In the genomic region with DNA sequence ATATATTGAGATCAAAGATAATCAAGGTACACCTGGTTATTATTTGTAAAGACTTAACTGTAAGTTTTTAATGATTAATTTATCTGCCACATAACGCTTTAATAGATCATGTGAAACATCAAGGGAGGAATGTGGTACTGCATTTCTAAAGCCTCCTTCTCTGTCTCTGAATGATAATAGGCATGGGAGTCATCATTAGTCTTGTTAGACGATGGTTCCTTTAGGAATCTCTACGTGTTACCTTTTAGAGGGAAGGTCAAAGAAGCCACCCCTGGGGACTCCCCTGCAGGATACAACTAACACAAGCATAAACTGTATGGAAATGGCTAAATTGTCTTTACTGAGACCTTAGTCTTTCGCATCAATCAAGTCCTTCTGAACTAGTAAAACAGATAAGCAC, we compare ENCODE assay signal across 15 cellular contexts.
DNase-seq lines count a peak whose midpoint lies in the region; TF ChIP-seq lines count a peak whose summit lies in the region.
"Had no signal": no experiment of that assay in that cellular context is flagged by ENCODE, and none has a peak within 500 bp of the region (broad histone marks: within the 10 kb centered on the region; RNA-seq: fewer than 3 reads in every experiment).

No MANE protein-coding gene starts in this region.

- H3K9me3 ChIP-seq in ES-I3 (ENCODE audit: control insufficient read depth, insufficient read depth, low read length) (no peaks in the 10 kb centered on the region), HUES48 (ENCODE audit: control insufficient read depth, insufficient read depth, low read length) (no peaks in the 10 kb centered on the region), esophagus muscularis mucosa (no peaks in the 10 kb centered on the region)
- H3K9me3 ChIP-seq: BLaER1 treated with 17β-estradiol and CSF1 and Interleukin-3, amounts not matched to agents 10 nM and 100 nM had no signal

- peak overlapping the region; percentile 10 for H3K27ac Mint-ChIP-seq in glutamatergic neuron (ENCODE audit: unreplicated experiment)
- H3K27ac Mint-ChIP-seq: CD8-positive, alpha-beta T cell had no signal

- H3K9ac ChIP-seq in ES-I3 (ENCODE audit: low read depth, low read length), result peak overlapping the region; percentile 7; the same call in 1 of the 2 replicates
- H3K9ac ChIP-seq in HUES48 (ENCODE audit: low read depth, low read length), result no peak overlapping the region
- H3K9ac ChIP-seq: BLaER1 treated with 17β-estradiol and CSF1 and Interleukin-3, amounts not matched to agents 10 nM and 100 nM had no signal

- no peaks in the 10 kb centered on the region for H3K36me3 Mint-ChIP-seq in glutamatergic neuron (ENCODE audit: unreplicated experiment)
- H3K36me3 Mint-ChIP-seq: CD8-positive, alpha-beta T cell had no signal

- TF ChIP-seq EP300 in esophagus muscularis mucosa (IDR thresholded peaks at IDR 0.05), result no peak

- no peaks in the 10 kb centered on the region for H3K27me3 Mint-ChIP-seq in glutamatergic neuron (ENCODE audit: unreplicated experiment)

- no peak for TF ChIP-seq POLR2A in esophagus muscularis mucosa (IDR thresholded peaks at IDR 0.05; ENCODE audit: low read depth)

- peaks cover 35% of the 10 kb centered on the region for H3K4me1 Mint-ChIP-seq in glutamatergic neuron (ENCODE audit: low read depth, unreplicated experiment)

- intact Hi-C loops in esophagus muscularis mucosa (cut with DNase I), result no loop called here

- H3K27ac ChIP-seq in HUES48 (ENCODE audit: low read depth, low read length) (peak overlapping the region; percentile 85), esophagus muscularis mucosa (replicated peaks in 1 of 4) (no peak overlapping the region)
- H3K27ac ChIP-seq: BLaER1 treated with 17β-estradiol and CSF1 and Interleukin-3, amounts not matched to agents 10 nM and 100 nM had no signal

- 30% methylated on average over 4 of the region's 4 CpGs for WGBS in esophagus muscularis mucosa

- DNase-seq in glutamatergic neuron (no peak), kidney tubule cell (ENCODE audit: low spot score) (peak; percentile 5), esophagus muscularis mucosa (ENCODE audit: extremely low spot score) (no peak), cerebellum (ENCODE audit: low spot score) (no peak)
- no peak for DNase-seq in activated T-cell treated with anti-CD3 and anti-CD28 coated beads, Interleukin-2, amount 50 U/mL, for 1 hour
- DNase-seq: Calu3; CD8-positive, alpha-beta T cell; EL; KBM-7; NCI-H1105 treated with DMSO at 0.1 percent for 48 hours; NCI-H1694; NCI-H526 had no signal

- no peaks in the 10 kb centered on the region for H3K9me3 Mint-ChIP-seq in glutamatergic neuron (ENCODE audit: unreplicated experiment)
- H3K9me3 Mint-ChIP-seq: CD8-positive, alpha-beta T cell had no signal

- H3K4me3 ChIP-seq in HUES48 (ENCODE audit: low read depth, low read length), result peak overlapping the region; percentile 9; the same call in 1 of the 2 replicates
- no peak overlapping the region for H3K4me3 ChIP-seq in esophagus muscularis mucosa
- H3K4me3 ChIP-seq: BLaER1 treated with 17β-estradiol and CSF1 and Interleukin-3, amounts not matched to agents 10 nM and 100 nM had no signal

- H3K36me3 ChIP-seq in ES-I3 (ENCODE audit: insufficient read depth, low read length) (no peaks in the 10 kb centered on the region), HUES48 (ENCODE audit: control insufficient read depth, insufficient read depth, low read length) (no peaks in the 10 kb centered on the region), esophagus muscularis mucosa (no peaks in the 10 kb centered on the region)
- H3K36me3 ChIP-seq: BLaER1 treated with 17β-estradiol and CSF1 and Interleukin-3, amounts not matched to agents 10 nM and 100 nM had no signal

- H3K4me1 ChIP-seq in ES-I3 (ENCODE audit: insufficient read depth, low read length) (peaks cover 52% of the 10 kb centered on the region), HUES48 (ENCODE audit: control insufficient read depth, insufficient read depth, low read length) (peaks cover 57% of the 10 kb centered on the region), esophagus muscularis mucosa (no peaks in the 10 kb centered on the region)
- H3K4me1 ChIP-seq: BLaER1 treated with 17β-estradiol and CSF1 and Interleukin-3, amounts not matched to agents 10 nM and 100 nM had no signal

- TF ChIP-seq CTCF in glutamatergic neuron (IDR thresholded peaks at IDR 0.05; ENCODE audit: partially characterized antibody, unreplicated experiment) (no peak), esophagus muscularis mucosa (IDR thresholded peaks at IDR 0.05) (no peak)

- H3K4me3 Mint-ChIP-seq in glutamatergic neuron (ENCODE audit: unreplicated experiment), result peak overlapping the region; percentile 8
- H3K4me3 Mint-ChIP-seq: CD8-positive, alpha-beta T cell had no signal

- H3K27me3 ChIP-seq in HUES48 (ENCODE audit: control insufficient read depth, insufficient read depth, low read length), result peaks cover 8% of the 10 kb centered on the region; the same call in 1 of the 2 replicates
- peaks cover 0 to 15% (median 0%) of the 10 kb centered on the region in 4 donors for H3K27me3 ChIP-seq in esophagus muscularis mucosa
- H3K27me3 ChIP-seq: BLaER1 treated with 17β-estradiol and CSF1 and Interleukin-3, amounts not matched to agents 10 nM and 100 nM had no signal
